8 cellular contexts compared by ENCODE assay signal in the genomic region with DNA sequence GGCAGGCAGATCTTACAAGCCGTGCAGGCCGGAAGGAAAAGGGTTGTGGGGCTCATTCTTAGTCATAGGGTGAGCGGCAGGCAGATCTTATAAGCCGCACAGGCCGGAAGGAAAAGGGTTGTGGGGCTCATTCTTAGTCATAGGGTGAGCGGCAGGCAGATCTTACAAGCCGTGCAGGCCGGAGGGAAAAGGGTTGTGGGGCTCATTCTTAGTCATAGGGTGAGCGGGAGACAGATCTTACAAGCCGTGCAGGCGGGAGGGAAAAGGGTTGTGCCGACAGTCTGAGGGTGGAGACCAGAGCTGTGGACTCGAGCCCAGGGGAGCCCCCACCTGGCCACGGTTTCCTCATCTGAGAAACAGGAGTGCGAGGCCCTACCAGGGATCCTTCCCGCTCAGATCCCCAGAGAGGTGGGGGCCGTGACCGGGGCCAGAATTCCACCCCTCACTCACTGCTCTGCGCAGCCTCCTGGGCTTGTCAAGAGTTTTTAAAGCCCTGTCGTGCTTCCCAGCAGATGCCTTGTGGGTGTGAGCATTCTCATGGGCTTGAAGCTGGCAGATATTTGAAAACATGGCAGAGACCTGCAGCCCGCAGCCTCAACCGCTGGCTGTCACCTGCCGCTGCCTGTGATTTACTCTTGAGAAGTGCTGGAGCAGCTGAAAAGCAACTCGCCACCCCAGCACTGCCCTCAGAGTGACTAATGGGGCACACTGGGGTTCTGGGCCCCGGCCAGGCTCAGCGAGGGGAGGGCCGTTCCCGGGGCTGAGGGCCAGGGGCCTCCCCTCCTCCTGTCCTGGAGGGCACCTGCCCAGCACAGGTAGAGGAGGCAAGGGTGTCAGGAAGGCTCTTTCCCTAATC. TPM values are rescaled to one million over a fixed set of nuclear protein-coding genes. Genes with fewer than 3 reads are reported as not detected.
DNase-seq lines count a peak whose midpoint lies in the region; ATAC-seq, FAIRE-seq and TF ChIP-seq lines count a peak whose summit lies in the region.

No MANE protein-coding gene starts in this region.

- H3K9me3 Mint-ChIP-seq in CD8-positive, alpha-beta memory T cell: no peaks in the 10 kb centered on the region
- H3K9me3 Mint-ChIP-seq in activated CD4-positive, alpha-beta T cell treated with anti-CD3 and anti-CD28 coated beads, Interleukin-2, amount 10 ng/mL, durations not matched to agents 7 days and 5 days: no peaks in the 10 kb centered on the region

- H3K27me3 ChIP-seq in CD8-positive, alpha-beta memory T cell (ENCODE audit: insufficient read depth, low read length, poor library complexity, severe bottlenecking): no peaks in the 10 kb centered on the region
- H3K27me3 ChIP-seq in pancreas: no peaks in the 10 kb centered on the region

- CTCF ChIA-PET in CD8-positive, alpha-beta memory T cell (lab: Charles Lee): interaction anchor here (0.8 to 3.5 kb wide), 12 partner anchors 10 to 440 kb away, joined by 3 to 17 read pairs (median 3); no protein-coding TSS in a partner anchor
- CTCF ChIA-PET in activated CD4-positive, alpha-beta T cell treated with anti-CD3 and anti-CD28 coated beads, Interleukin-2, amount 10 ng/mL, durations not matched to agents 7 days and 5 days (lab: Charles Lee): interaction anchor here (0.9 to 1.4 kb wide), 3 partner anchors 10 to 104 kb away, joined by 3 to 5 read pairs (median 3); no protein-coding TSS in a partner anchor

- H3K27ac ChIP-seq in CD8-positive, alpha-beta memory T cell (ENCODE audit: low read depth, low read length): peak overlapping the region; percentile 81
- no peak overlapping the region for H3K27ac ChIP-seq in pancreas

- H3K4me1 ChIP-seq in CD8-positive, alpha-beta memory T cell (ENCODE audit: insufficient read depth, low read length): peaks cover 55% of the 10 kb centered on the region
- no peaks in the 10 kb centered on the region for H3K4me1 ChIP-seq in pancreas

- peak overlapping the region; percentile 68 to 99 (median 92) for H3K27ac Mint-ChIP-seq in CD8-positive, alpha-beta memory T cell
- peak overlapping the region; percentile 98 for H3K27ac Mint-ChIP-seq in activated CD4-positive, alpha-beta T cell treated with anti-CD3 and anti-CD28 coated beads, Interleukin-2, amount 10 ng/mL, durations not matched to agents 7 days and 5 days

- peak overlapping the region; percentile 78 to 93 (median 82) for H3K4me3 Mint-ChIP-seq in CD8-positive, alpha-beta memory T cell
- peak overlapping the region; percentile 63 for H3K4me3 Mint-ChIP-seq in activated CD4-positive, alpha-beta T cell treated with anti-CD3 and anti-CD28 coated beads, Interleukin-2, amount 10 ng/mL, durations not matched to agents 7 days and 5 days

- FAIRE-seq in pancreas (lab: Jason Lieb, UNC): no peak

- H3K4me1 Mint-ChIP-seq in CD8-positive, alpha-beta memory T cell: peaks cover 40 to 53% (median 43%) of the 10 kb centered on the region in 3 donors
- peaks cover 58% of the 10 kb centered on the region for H3K4me1 Mint-ChIP-seq in activated CD4-positive, alpha-beta T cell treated with anti-CD3 and anti-CD28 coated beads, Interleukin-2, amount 10 ng/mL, durations not matched to agents 7 days and 5 days

- no peaks in the 10 kb centered on the region for H3K27me3 Mint-ChIP-seq in CD8-positive, alpha-beta memory T cell
- H3K27me3 Mint-ChIP-seq in activated CD4-positive, alpha-beta T cell treated with anti-CD3 and anti-CD28 coated beads, Interleukin-2, amount 10 ng/mL, durations not matched to agents 7 days and 5 days: peaks cover 6% of the 10 kb centered on the region

- no peak for TF ChIP-seq CTCF in pancreas (IDR thresholded peaks at IDR 0.05)

- H3K9me3 ChIP-seq in CD8-positive, alpha-beta memory T cell (ENCODE audit: low read length): no peaks in the 10 kb centered on the region
- no peaks in the 10 kb centered on the region for H3K9me3 ChIP-seq in pancreas

- H3K36me3 Mint-ChIP-seq in CD8-positive, alpha-beta memory T cell: peaks cover 0 to 4% (median 0%) of the 10 kb centered on the region in 3 donors
- H3K36me3 Mint-ChIP-seq in activated CD4-positive, alpha-beta T cell treated with anti-CD3 and anti-CD28 coated beads, Interleukin-2, amount 10 ng/mL, durations not matched to agents 7 days and 5 days (ENCODE audit: low read depth): no peaks in the 10 kb centered on the region

- POLR2A ChIA-PET in CD8-positive, alpha-beta memory T cell (lab: Charles Lee): interaction anchor here (0.6 to 2.9 kb wide), 8 partner anchors 21 to 89 kb away, joined by 3 to 48 read pairs (median 7); a partner anchor contains a TSS
- POLR2A ChIA-PET in activated CD4-positive, alpha-beta T cell treated with anti-CD3 and anti-CD28 coated beads, Interleukin-2, amount 10 ng/mL, durations not matched to agents 7 days and 5 days (lab: Charles Lee): interaction anchor here (0.9 to 1.1 kb wide), 2 partner anchors 56 to 89 kb away, joined by 4 to 5 read pairs; a partner anchor contains a TSS

- intact Hi-C loops in pancreas (cut with DNase I): no loop called here

- H3K4me3 ChIP-seq in CD8-positive, alpha-beta memory T cell (ENCODE audit: low read length): peak overlapping the region; percentile 76
- H3K4me3 ChIP-seq in pancreas: no peak overlapping the region

- ATAC-seq in GM21723 (IDR thresholded peaks at IDR 0.05; ENCODE audit: unreplicated experiment) (peak; percentile 82), pancreas (peak in 3 of 4 donors; percentile 41 to 51 (median 48)), left lobe of liver (no peak), HG02840 (IDR thresholded peaks at IDR 0.05; ENCODE audit: low FRiP score, unreplicated experiment) (no peak)

- no peaks in the 10 kb centered on the region for H3K36me3 ChIP-seq in CD8-positive, alpha-beta memory T cell (ENCODE audit: insufficient read depth, low read length)
- no peaks in the 10 kb centered on the region for H3K36me3 ChIP-seq in pancreas

- WGBS in pancreas, 2 donors: 47 to 59% methylated on average over 26 to 28 of the region's 28 CpGs

- DNase-seq in CD8-positive, alpha-beta memory T cell: peak; percentile 68 to 91 (median 70)
- DNase-seq in LHCN-M2 (ENCODE audit: low read depth) (peak; percentile 97), pancreas (peak in 2 of 6 donors; percentile 10 to 54), left lobe of liver (ENCODE audit: low spot score) (no peak)
- peak; percentile 90 for DNase-seq in activated CD4-positive, alpha-beta T cell treated with anti-CD3 and anti-CD28 coated beads, Interleukin-2, amount 10 ng/mL, durations not matched to agents 7 days and 5 days
- DNase-seq in effector CD4-positive, alpha-beta T cell: peak; percentile 71

RNA-seq across cellular contexts. Expression of a gene that starts 31.9 kb away (rescaled TPM):
- total RNA-seq in CD8-positive, alpha-beta memory T cell: not detected
- not detected for polyA plus RNA-seq in CD8-positive, alpha-beta memory T cell
- total RNA-seq in LHCN-M2 (2014; rRNA removed): 0.77 and 0.98 TPM in 2 replicates
- not detected for polyA plus RNA-seq in LHCN-M2 (2012)
- 1 to 10 TPM in 1 of 2 experiments, under 1 TPM in 1; 0.94 to 1.5 TPM for total RNA-seq in activated CD4-positive, alpha-beta T cell treated with anti-CD3 and anti-CD28 coated beads, Interleukin-2, amount 10 ng/mL, durations not matched to agents 7 days and 5 days
- under 1 TPM in 4 of 6 donors, not detected in 2; 0.04 to 0.12 (median 0.09) TPM for total RNA-seq in pancreas
- polyA plus RNA-seq in pancreas: under 1 TPM; 0.02 to 0.15 TPM
- total RNA-seq in left lobe of liver: 0.10 TPM

RNA-seq across cellular contexts. Expression of a gene that starts 55.8 kb away (rescaled TPM):
- total RNA-seq in CD8-positive, alpha-beta memory T cell: 10 to 100 TPM; 14.8 TPM
- 10.7 TPM for polyA plus RNA-seq in CD8-positive, alpha-beta memory T cell
- total RNA-seq in LHCN-M2 (2014; rRNA removed) (30.7 and 32.8 TPM in 2 replicates), pancreas (1 to 10 TPM; 2.6 to 4.4 (median 3.7) TPM), left lobe of liver (5.5 TPM)
- polyA plus RNA-seq in LHCN-M2 (2012): 17.2 TPM
- 10 to 100 TPM; 14.4 to 14.5 TPM for total RNA-seq in activated CD4-positive, alpha-beta T cell treated with anti-CD3 and anti-CD28 coated beads, Interleukin-2, amount 10 ng/mL, durations not matched to agents 7 days and 5 days
- polyA plus RNA-seq in pancreas: 10 to 100 TPM in 1 of 2 donors, 1 to 10 TPM in 1; 5.3 to 11.3 TPM

Comparison
In these comparisons a context has a peak if more than half of its experiments do, and no peak if none do; other contexts are left out.
1. ATAC-seq: peak in GM21723 (single experiment) and pancreas (3 of 4); none in left lobe of liver (single experiment) and HG02840 (single experiment).